ENCODE assay signal across 8 cellular contexts in genomic region chr17:40548982-40549680, GRCh38. TPM values are rescaled to one million over a fixed set of nuclear protein-coding genes. Genes with fewer than 3 reads are reported as not detected.
DNase-seq lines count a peak whose midpoint lies in the region; ATAC-seq and TF ChIP-seq lines count a peak whose summit lies in the region.

No MANE protein-coding gene starts in this region.

- peak overlapping the region; percentile 69 for H3K27ac ChIP-seq in psoas muscle

- H3K27me3 Mint-ChIP-seq in T-helper 2 cell treated with Interferon-gamma antibody and Interleukin-4, amounts not matched to agents 5 μg/mL and 100 μg/mL, for 36 hours (ENCODE audit: low read depth), result no peaks in the 10 kb centered on the region
- H3K27me3 Mint-ChIP-seq in WTC11 (ENCODE audit: low read depth), result no peaks in the 10 kb centered on the region; the same call in 1 of the 2 replicates

- TF ChIP-seq CTCF in WTC11 (IDR thresholded peaks at IDR 0.05) (no peak), fibroblast of mammary gland (conservative IDR thresholded peaks at IDR 0.05; ENCODE audit: control insufficient read depth, insufficient read depth, low read depth, low read length) (no peak), psoas muscle (IDR thresholded peaks at IDR 0.05) (no peak)

- H3K4me3 ChIP-seq in fibroblast of mammary gland (ENCODE audit: control insufficient read depth, low read depth, low read length) (no peak overlapping the region), psoas muscle (no peak overlapping the region)

- peak; percentile 31 for ATAC-seq in WTC11
- peak; percentile 13 to 41 (median 32) for ATAC-seq in psoas muscle
- no peak for ATAC-seq in GM19452 (IDR thresholded peaks at IDR 0.05; ENCODE audit: unreplicated experiment)
- ATAC-seq in HG03432 (IDR thresholded peaks at IDR 0.05; ENCODE audit: unreplicated experiment), result no peak

- CTCF ChIA-PET in WTC11 (lab: Charles Lee), result interaction anchor here (0.9 to 5.4 kb wide), 9 partner anchors 10 to 191 kb away, joined by 3 to 44 read pairs (median 5); no protein-coding TSS in a partner anchor

- H3K27me3 ChIP-seq in psoas muscle (ENCODE audit: insufficient read depth in 3 of 3, low read length in 2 of 3), result no peaks in the 10 kb centered on the region

- 47 to 56% (median 53%) methylated on average over 9 of the region's 9 CpGs for WGBS in psoas muscle, 3 donors

- no peaks in the 10 kb centered on the region for H3K9me3 Mint-ChIP-seq in T-helper 2 cell treated with Interferon-gamma antibody and Interleukin-4, amounts not matched to agents 5 μg/mL and 100 μg/mL, for 36 hours
- H3K9me3 Mint-ChIP-seq in WTC11, result no peaks in the 10 kb centered on the region

- H3K4me1 ChIP-seq in psoas muscle, result peaks cover 46% of the 10 kb centered on the region

- POLR2A ChIA-PET in WTC11 (lab: Charles Lee), result interaction anchor here (0.7 kb wide), 1 partner anchor 1882 kb away, joined by 4 read pairs; no protein-coding TSS in a partner anchor

- H3K27ac Mint-ChIP-seq in T-helper 2 cell treated with Interferon-gamma antibody and Interleukin-4, amounts not matched to agents 5 μg/mL and 100 μg/mL, for 36 hours, result peak overlapping the region; percentile 64
- peak overlapping the region; percentile 65; the same call in 1 of the 2 replicates for H3K27ac Mint-ChIP-seq in WTC11

- no peaks in the 10 kb centered on the region for H3K36me3 ChIP-seq in psoas muscle (ENCODE audit: insufficient read depth in 1 of 2, low read depth in 1 of 2)

- intact Hi-C loops in psoas muscle (cut with DNase I), result no loop called here

- no peaks in the 10 kb centered on the region for H3K9me3 ChIP-seq in psoas muscle

- peaks cover 72% of the 10 kb centered on the region for H3K4me1 Mint-ChIP-seq in T-helper 2 cell treated with Interferon-gamma antibody and Interleukin-4, amounts not matched to agents 5 μg/mL and 100 μg/mL, for 36 hours (ENCODE audit: low read depth)
- H3K4me1 Mint-ChIP-seq in WTC11, result peaks cover 27% of the 10 kb centered on the region

- peak overlapping the region; percentile 30 for H3K4me3 Mint-ChIP-seq in T-helper 2 cell treated with Interferon-gamma antibody and Interleukin-4, amounts not matched to agents 5 μg/mL and 100 μg/mL, for 36 hours
- no peak overlapping the region for H3K4me3 Mint-ChIP-seq in WTC11

- peaks cover 26% of the 10 kb centered on the region for H3K36me3 Mint-ChIP-seq in T-helper 2 cell treated with Interferon-gamma antibody and Interleukin-4, amounts not matched to agents 5 μg/mL and 100 μg/mL, for 36 hours (ENCODE audit: low read depth)
- H3K36me3 Mint-ChIP-seq in WTC11, result no peaks in the 10 kb centered on the region

- peak; percentile 20 for DNase-seq in T-helper 2 cell treated with Interferon-gamma antibody and Interleukin-4, amounts not matched to agents 5 μg/mL and 100 μg/mL, for 36 hours (ENCODE audit: low spot score)
- DNase-seq in T-helper 2 cell, result no peak
- DNase-seq in WTC11 (ENCODE audit: low spot score), result peak; percentile 9
- DNase-seq in fibroblast of mammary gland (ENCODE audit: low read depth), result peak; percentile 98
- peak in 1 of 2 donors; percentile 78 for DNase-seq in psoas muscle
- no peak for DNase-seq in RKO (ENCODE audit: low spot score)

TF ChIP-seq in WTC11, 78 proteins besides CTCF, POLR2A, EP300 and RAD21:
- no peak for TF ChIP-seq CREM (CRISPR knock-in tag; IDR thresholded peaks at IDR 0.05)
- no peak for TF ChIP-seq RORB (CRISPR knock-in tag; IDR thresholded peaks at IDR 0.05)
- peak; percentile 100 for TF ChIP-seq GABPB1 (CRISPR knock-in tag; IDR thresholded peaks at IDR 0.05)

RNA-seq across cellular contexts. Expression of gene CCR7, which starts 16.1 kb away (rescaled TPM):
- total RNA-seq in WTC11 (2021), result 0.37 to 0.92 TPM (median 0.57 TPM) in 3 replicates
- under 1 TPM; 0.20 to 0.24 (median 0.21) TPM for total RNA-seq in psoas muscle
- polyA plus RNA-seq in psoas muscle, result under 1 TPM in 2 of 3 donors, not detected in 1; 0.08 to 0.09 TPM

RNA-seq across cellular contexts. Expression of gene TNS4, which starts 47.7 kb away (rescaled TPM):
- 0.55 to 0.87 TPM (median 0.80 TPM) in 3 replicates for total RNA-seq in WTC11 (2021)
- under 1 TPM in 1 of 4 donors, not detected in 3; 0.06 TPM for total RNA-seq in psoas muscle
- polyA plus RNA-seq in psoas muscle, result under 1 TPM in 1 of 3 donors, not detected in 2; 0.04 TPM

Comparison
In these comparisons a context has a peak if more than half of its experiments do, and no peak if none do; other contexts are left out.
1. DNase-seq: peak in T-helper 2 cell treated with Interferon-gamma antibody and Interleukin-4, amounts not matched to agents 5 μg/mL and 100 μg/mL, for 36 hours (single experiment), WTC11 (single experiment) and fibroblast of mammary gland (single experiment); none in T-helper 2 cell (0 of 5) and RKO (single experiment).
2. ATAC-seq: peak in WTC11 (single experiment) and psoas muscle (4 of 4); none in GM19452 (single experiment) and HG03432 (single experiment).